1 cellular context compared by ENCODE assay signal in the genomic region with DNA sequence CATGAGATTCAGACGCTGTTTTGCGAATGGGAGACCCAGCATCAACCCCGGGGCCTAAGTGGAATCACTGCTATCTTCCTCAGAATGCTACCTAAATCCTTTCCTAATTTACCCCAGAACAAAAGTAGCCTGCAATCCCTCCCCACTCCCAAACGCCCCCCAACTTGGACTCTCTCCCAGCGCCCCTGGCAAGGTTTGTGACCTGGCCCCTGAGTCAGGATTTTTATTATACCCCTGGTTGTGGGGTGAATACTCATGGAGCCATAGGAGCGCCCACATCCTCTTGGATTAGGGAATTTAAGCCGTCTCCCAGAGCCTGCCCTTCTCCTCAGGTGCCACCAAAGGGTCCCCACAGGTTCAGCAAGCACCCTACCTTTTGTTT.
TF ChIP-seq lines count a peak whose summit lies in the region.

No MANE protein-coding gene starts in this region.

TF ChIP-seq in GM23338, 12 proteins besides CTCF, POLR2A, EP300 and RAD21 (continued from another document):
- TF ChIP-seq, protein P1, sequence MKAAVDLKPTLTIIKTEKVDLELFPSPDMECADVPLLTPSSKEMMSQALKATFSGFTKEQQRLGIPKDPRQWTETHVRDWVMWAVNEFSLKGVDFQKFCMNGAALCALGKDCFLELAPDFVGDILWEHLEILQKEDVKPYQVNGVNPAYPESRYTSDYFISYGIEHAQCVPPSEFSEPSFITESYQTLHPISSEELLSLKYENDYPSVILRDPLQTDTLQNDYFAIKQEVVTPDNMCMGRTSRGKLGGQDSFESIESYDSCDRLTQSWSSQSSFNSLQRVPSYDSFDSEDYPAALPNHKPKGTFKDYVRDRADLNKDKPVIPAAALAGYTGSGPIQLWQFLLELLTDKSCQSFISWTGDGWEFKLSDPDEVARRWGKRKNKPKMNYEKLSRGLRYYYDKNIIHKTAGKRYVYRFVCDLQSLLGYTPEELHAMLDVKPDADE (IDR thresholded peaks at IDR 0.05), result no peak
TF ChIP-seq in GM23338: peak in this region for 0.
